8 cellular contexts compared by ENCODE assay signal in genomic region chr21:37700641-37701202, GRCh38.
DNase-seq lines count a peak whose midpoint lies in the region; ATAC-seq, FAIRE-seq and TF ChIP-seq lines count a peak whose summit lies in the region.

No MANE protein-coding gene starts in this region.

- H3K9me3 ChIP-seq in body of pancreas = no peaks in the 10 kb centered on the region
- no peaks in the 10 kb centered on the region for H3K9me3 ChIP-seq in keratinocyte (ENCODE audit: control insufficient read depth, low read depth, low read length)
- H3K9me3 ChIP-seq in thyroid gland = no peaks in the 10 kb centered on the region

- H3K4me1 ChIP-seq in body of pancreas (no peaks in the 10 kb centered on the region), keratinocyte (ENCODE audit: control insufficient read depth, extremely low read depth, insufficient read depth, low read length) (no peaks in the 10 kb centered on the region), thyroid gland (peaks cover 3 to 7% of the 10 kb centered on the region in 2 donors)

- DNase-seq in stimulated activated CD4-positive, alpha-beta T cell treated with anti-CD3 and anti-CD28 coated beads, Interleukin-15, amount 100 ng/mL, for 24 hours = peak; percentile 15
- DNase-seq in stimulated activated CD4-positive, alpha-beta T cell treated with anti-CD3 and anti-CD28 coated beads, Interleukin-12 subunit alpha, Interleukin-12 subunit beta, amount 100 ng/mL, for 4 hours = no peak
- DNase-seq in HTR-8/SVneo (ENCODE audit: insufficient read length, low spot score) (peak; percentile 76), NCI-H774 (lab: John Stamatoyannopoulos, UW) (peak; percentile 55), body of pancreas (peak; percentile 35 to 69 (median 64)), keratinocyte (ENCODE audit: low read depth, low spot score) (peak; percentile 26), thyroid gland (peak; percentile 46 to 52)

- no peaks in the 10 kb centered on the region for H3K9me1 ChIP-seq in keratinocyte (ENCODE audit: control insufficient read depth, extremely low read depth, insufficient read depth, low read length)

- no peaks in the 10 kb centered on the region for H3K79me2 ChIP-seq in keratinocyte (ENCODE audit: control insufficient read depth, insufficient read depth, low read length)

- H3K27me3 ChIP-seq in body of pancreas (no peaks in the 10 kb centered on the region), keratinocyte (ENCODE audit: control insufficient read depth, extremely low read depth, insufficient read depth, low read length) (peaks cover 4% of the 10 kb centered on the region), thyroid gland (no peaks in the 10 kb centered on the region)

- H3K27ac ChIP-seq in body of pancreas (no peak overlapping the region), keratinocyte (ENCODE audit: control insufficient read depth, insufficient read depth, low read length) (no peak overlapping the region), thyroid gland (no peak overlapping the region)

- FAIRE-seq in HTR-8/SVneo (lab: Jason Lieb, UNC) (peak; percentile 75), keratinocyte (lab: Jason Lieb, UNC) (peak; percentile 83)

- peak; percentile 17 to 51 (median 45) for TF ChIP-seq CTCF in body of pancreas (IDR thresholded peaks at IDR 0.05)
- peak; percentile 79 to 83 (median 80) for TF ChIP-seq CTCF in keratinocyte (optimal IDR thresholded peaks at IDR 0.05 in 1 of 3, IDR thresholded peaks at IDR 0.05 in 1 of 3, conservative IDR thresholded peaks at IDR 0.05 in 1 of 3; ENCODE audit: extremely low read depth in 1 of 3, insufficient read depth in 2 of 3, low read length in 3 of 3)
- peak; percentile 23 to 73 (median 52) for TF ChIP-seq CTCF in thyroid gland (IDR thresholded peaks at IDR 0.05)

- no peak overlapping the region for H3K4me2 ChIP-seq in keratinocyte (ENCODE audit: control insufficient read depth, extremely low read depth, insufficient read depth, low read depth, low read length)

- H3K9ac ChIP-seq in keratinocyte (ENCODE audit: control insufficient read depth, extremely low read depth, insufficient read depth, low read length) = no peak overlapping the region

- H2AFZ ChIP-seq in keratinocyte (ENCODE audit: control insufficient read depth, low read length) = no peak overlapping the region

- dilution Hi-C loops in keratinocyte (cut with MboI; ENCODE audit: extremely low pct_ligation_motif_present, low sequenced_read_pairs) = loop anchor here (25.0 kb wide), 1 partner anchor 212 kb away; the partner anchor contains the start of gene KCNJ6

- TF ChIP-seq POLR2A in body of pancreas (IDR thresholded peaks at IDR 0.05) = no peak
- TF ChIP-seq POLR2A in thyroid gland (IDR thresholded peaks at IDR 0.05) = no peak

- peak; percentile 85 for ATAC-seq in GM21825 (IDR thresholded peaks at IDR 0.05; ENCODE audit: unreplicated experiment)
- ATAC-seq in body of pancreas = peak; percentile 75

- intact Hi-C loops in body of pancreas (cut with DNase I) = no loop called here
- intact Hi-C loops in thyroid gland (cut with DNase I) = no loop called here

- no peaks in the 10 kb centered on the region for H3K36me3 ChIP-seq in body of pancreas (replicated peaks in 1 of 2; ENCODE audit: insufficient read depth in 1 of 2, low read depth in 2 of 2)
- H3K36me3 ChIP-seq in keratinocyte (ENCODE audit: control insufficient read depth in 2 of 2, extremely low read depth in 1 of 2, insufficient read depth in 2 of 2, low read length in 2 of 2) = no peaks in the 10 kb centered on the region
- no peaks in the 10 kb centered on the region for H3K36me3 ChIP-seq in thyroid gland

- 24 to 32% methylated on average over 6 of the region's 6 CpGs for WGBS in body of pancreas, 2 donors
- 37 to 43% methylated on average over 6 of the region's 6 CpGs for WGBS in thyroid gland, 2 donors

- H3K4me3 ChIP-seq in body of pancreas = no peak overlapping the region
- no peak overlapping the region for H3K4me3 ChIP-seq in keratinocyte (ENCODE audit: control insufficient read depth in 2 of 3, extremely low read depth in 1 of 3, insufficient read depth in 2 of 3, low read depth in 1 of 3, low read length in 3 of 3)
- no peak overlapping the region for H3K4me3 ChIP-seq in thyroid gland (replicated peaks in 1 of 3)

- H4K20me1 ChIP-seq in keratinocyte (ENCODE audit: control insufficient read depth, extremely low read depth, insufficient read depth, low read length) = no peaks in the 10 kb centered on the region
